Comparison of ENCODE assay signal across 19 cellular contexts in genomic region chr17:40622509-40622928, GRCh38. TPM values are rescaled to one million over a fixed set of nuclear protein-coding genes. Genes with fewer than 3 reads are reported as not detected.
A peak's percentile ranks its signal among the peaks of the same experiment; 100 is the strongest.
DNase-seq lines count a peak whose midpoint lies in the region; ATAC-seq, FAIRE-seq and TF ChIP-seq lines count a peak whose summit lies in the region.
"Had no signal": no experiment of that assay in that cellular context is flagged by ENCODE, and none has a peak within 500 bp of the region (broad histone marks: within the 10 kb centered on the region; RNA-seq: fewer than 3 reads in every experiment).

No MANE protein-coding gene starts in this region.

- no peak overlapping the region for H3K9ac ChIP-seq in GM12878 (ENCODE audit: control insufficient read depth, insufficient read depth, low read length)

- DNase-seq in activated naive CD4-positive, alpha-beta T cell treated with anti-CD3 and anti-CD28 coated beads, Interleukin-2, amount 50 U/mL, for 72 hours (ENCODE audit: low spot score in 2 of 2): no peak
- DNase-seq in activated naive CD4-positive, alpha-beta T cell treated with Interleukin-2 at 50 U/mL for 16 hours: no peak
- DNase-seq in NOMO-1 treated with dmso at 0.1 percent for 144 hours (lab: John Stamatoyannopoulos, UW; ENCODE audit: unreplicated experiment) (peak; percentile 56), GM12878 (ENCODE audit: low read depth, low spot score) (no peak), T-helper 9 cell (no peak), chondrocyte (ENCODE audit: low spot score) (no peak), body of pancreas (no peak)
- DNase-seq: activated CD4-positive, alpha-beta T cell treated with anti-CD3 and anti-CD28 coated beads, Interleukin-2, amount 50 U/mL, for 1 hour; BE2C; colonic mucosa; GOT3; NCI-H1436; PC-9 had no signal

- H3K79me2 ChIP-seq in GM12878 (ENCODE audit: control insufficient read depth, insufficient read depth, low read length): no peaks in the 10 kb centered on the region

- CTCF ChIA-PET in GM12878 (lab: Yijun Ruan, JAX): interaction anchor here (0.7 to 5.1 kb wide), 8 partner anchors 11 to 1045 kb away, joined by 3 to 36 read pairs (median 3); partner anchors contain the start of gene SMARCE1

- 12% methylated on average over 3 of the region's 3 CpGs for WGBS in GM12878 (ENCODE audit: insufficient coverage, insufficient replicate concordance, low lambda C conversion rate, missing lambda C conversion rate)
- WGBS in body of pancreas, 2 donors: 36 to 44% methylated on average over 3 of the region's 3 CpGs

- no peaks in the 10 kb centered on the region for H3K9me3 Mint-ChIP-seq in activated naive CD4-positive, alpha-beta T cell treated with anti-CD3 and anti-CD28 coated beads, Interleukin-2, amount 50 U/mL, for 72 hours
- H3K9me3 Mint-ChIP-seq in chondrocyte (ENCODE audit: low read depth): no peaks in the 10 kb centered on the region
- H3K9me3 Mint-ChIP-seq: nephron had no signal

- H3K9me3 ChIP-seq in GM12878 (replicated peaks; ENCODE audit: control insufficient read depth, insufficient read depth, low read length): no peaks in the 10 kb centered on the region
- no peaks in the 10 kb centered on the region for H3K9me3 ChIP-seq in body of pancreas
- H3K9me3 ChIP-seq: BE2C, colonic mucosa, esophagus muscularis mucosa, tibial nerve had no signal

- no TSS peak for BruUV-seq in GM12878 (replicated peaks; lab: Mats Ljungman, UMichigan)

- no peak overlapping the region for H3K4me3 Mint-ChIP-seq in chondrocyte (ENCODE audit: unreplicated experiment)
- H3K4me3 Mint-ChIP-seq: nephron had no signal

- H3K36me3 ChIP-seq in GM12878 (ENCODE audit: control insufficient read depth in 2 of 2, insufficient read depth in 2 of 2, low read length in 1 of 2) (no peaks in the 10 kb centered on the region), body of pancreas (replicated peaks in 1 of 2; ENCODE audit: insufficient read depth in 1 of 2, low read depth in 2 of 2) (no peaks in the 10 kb centered on the region)
- H3K36me3 ChIP-seq: BE2C, colonic mucosa had no signal

- RAD21 ChIA-PET in GM12878 (lab: Charles Lee; ENCODE audit: unreplicated experiment): interaction anchor here (1.4 to 2.1 kb wide), 3 partner anchors 20 to 196 kb away, joined by 3 to 5 read pairs (median 4); no protein-coding TSS in a partner anchor

- SMC1A ChIA-PET in GM12878 (lab: Charles Lee; ENCODE audit: uncharacterized antibody, unreplicated experiment): interaction anchor here (0.5 to 4.2 kb wide), 8 partner anchors 11 to 183 kb away, joined by 3 to 27 read pairs (median 3); no protein-coding TSS in a partner anchor

- no peaks in the 10 kb centered on the region for H4K20me1 ChIP-seq in GM12878 (ENCODE audit: control insufficient read depth, insufficient read depth)

- H3K27me3 ChIP-seq in GM12878 (replicated peaks in 1 of 2; ENCODE audit: control insufficient read depth in 2 of 2, insufficient read depth in 2 of 2, low read length in 1 of 2) (no peaks in the 10 kb centered on the region), body of pancreas (peaks cover 0 to 4% of the 10 kb centered on the region in 2 donors)
- H3K27me3 ChIP-seq: colonic mucosa, tibial nerve had no signal

- no peak overlapping the region for H3K27ac ChIP-seq in GM12878 (ENCODE audit: control insufficient read depth, insufficient read depth)
- no peak overlapping the region for H3K27ac ChIP-seq in body of pancreas
- H3K27ac ChIP-seq: colonic mucosa, PC-9 had no signal

- H2AFZ ChIP-seq in GM12878 (ENCODE audit: control insufficient read depth, low read depth, low read length): no peak overlapping the region
- H2AFZ ChIP-seq: PC-9 had no signal

- H3K27me3 Mint-ChIP-seq in chondrocyte (ENCODE audit: low read depth): peaks cover 6% of the 10 kb centered on the region

- POLR2A ChIA-PET in GM12878 (lab: Charles Lee): interaction anchor here (0.5 kb wide), 1 partner anchor 58 kb away, joined by 5 read pairs; no protein-coding TSS in a partner anchor

- in situ Hi-C loops in GM12878 (cut with MboI): no loop called here

- TF ChIP-seq CTCF in GM12878 (IDR thresholded peaks at IDR 0.05 in 2 of 3, conservative IDR thresholded peaks at IDR 0.05 in 1 of 3; ENCODE audit: control insufficient read depth in 2 of 3, extremely low read depth in 1 of 3, insufficient read depth in 1 of 3, low read depth in 3 of 3, low read length in 3 of 3): no peak
- no peak for TF ChIP-seq CTCF in chondrocyte (IDR thresholded peaks at IDR 0.05)
- no peak for TF ChIP-seq CTCF in body of pancreas (IDR thresholded peaks at IDR 0.05)

- TF ChIP-seq POLR2A in GM12878 (IDR thresholded peaks at IDR 0.05; ENCODE audit: low read depth, low read length): no peak
- no peak for TF ChIP-seq POLR2A in body of pancreas (IDR thresholded peaks at IDR 0.05)

- peak overlapping the region; percentile 39; the same call in 1 of the 2 replicates for H3K4me2 ChIP-seq in GM12878 (ENCODE audit: control insufficient read depth, insufficient read depth)
- H3K4me2 ChIP-seq: PC-9 had no signal

- peaks cover 0 to 11% of the 10 kb centered on the region in 2 donors for H3K36me3 Mint-ChIP-seq in activated naive CD4-positive, alpha-beta T cell treated with anti-CD3 and anti-CD28 coated beads, Interleukin-2, amount 50 U/mL, for 72 hours
- H3K36me3 Mint-ChIP-seq in chondrocyte (ENCODE audit: low read depth): no peaks in the 10 kb centered on the region

- no peaks in the 10 kb centered on the region for H3K4me1 Mint-ChIP-seq in chondrocyte (ENCODE audit: low read depth)

- ATAC-seq in activated naive CD4-positive, alpha-beta T cell treated with anti-CD3 and anti-CD28 coated beads, Interleukin-2, amount 50 U/mL, for 72 hours: peak; percentile 34 to 36
- ATAC-seq in GM12878 (peak; percentile 29; the same call in 2 of the 3 replicates), GM18907 (IDR thresholded peaks at IDR 0.05; ENCODE audit: unreplicated experiment) (no peak), body of pancreas (no peak)
- ATAC-seq: HepG2 had no signal

- H3K27ac Mint-ChIP-seq in activated naive CD4-positive, alpha-beta T cell treated with anti-CD3 and anti-CD28 coated beads, Interleukin-2, amount 50 U/mL, for 72 hours: peak overlapping the region in 1 of 2 donors; percentile 74
- no peak overlapping the region for H3K27ac Mint-ChIP-seq in chondrocyte (ENCODE audit: unreplicated experiment)
- H3K27ac Mint-ChIP-seq: nephron had no signal

- no peak for TF ChIP-seq RAD21 in GM12878 (IDR thresholded peaks at IDR 0.05; ENCODE audit: insufficient read depth, low read depth, low read length)

- intact Hi-C loops in GM12878 (cut with micrococcal nuclease; ENCODE audit: unreplicated experiment) (loop anchor here (5.0 to 10.0 kb wide), 2 partner anchors 105 to 702 kb away; no protein-coding TSS in a partner anchor), body of pancreas (cut with DNase I) (loop anchor here (5.0 kb wide), 1 partner anchor 165 kb away; no protein-coding TSS in a partner anchor)

- H3K4me1 ChIP-seq in GM12878 (ENCODE audit: control insufficient read depth, insufficient read depth, low read length) (peaks cover 27% of the 10 kb centered on the region), body of pancreas (no peaks in the 10 kb centered on the region)
- H3K4me1 ChIP-seq: BE2C had no signal

- no peak for TF ChIP-seq EP300 in GM12878 (IDR thresholded peaks at IDR 0.05; ENCODE audit: borderline replicate concordance in 1 of 2, control insufficient read depth in 1 of 2, low read depth in 2 of 2, low read length in 2 of 2)

- no peak overlapping the region for H3K4me3 ChIP-seq in GM12878
- H3K4me3 ChIP-seq in body of pancreas: no peak overlapping the region
- H3K4me3 ChIP-seq: colonic mucosa, esophagus muscularis mucosa, PC-9, tibial nerve had no signal

- FAIRE-seq in GM12878 (lab: Jason Lieb, UNC): no peak
- FAIRE-seq: HepG2 had no signal

RNA-seq across cellular contexts. Expression of gene SMARCE1, which starts 25.1 kb away (rescaled TPM):
- total RNA-seq in activated naive CD4-positive, alpha-beta T cell treated with anti-CD3 and anti-CD28 coated beads, Interleukin-2, amount 50 U/mL, for 72 hours: 10 to 100 TPM; 85.6 to 93.9 TPM
- 209 and 233 TPM in 2 replicates for total RNA-seq in GM12878 (2013; cell fraction: nucleolus; rRNA removed)
- total RNA-seq in GM12878 (2014; rRNA removed) (91.5 and 109 TPM in 2 replicates), GM12878 (2014; rRNA removed; fragmentation: Illumina TruSeq; extraction: Trizol) (137 and 141 TPM in 2 replicates), GM12878 (2021) (114 and 123 TPM in 2 replicates), chondrocyte (92.9 to 120 TPM (median 93.1 TPM) in 3 replicates), body of pancreas (10 to 100 TPM; 48.0 to 50.8 TPM)
- 58.9 TPM for polyA plus RNA-seq in GM12878 (2011; ENCODE audit: low read depth)
- polyA plus RNA-seq in GM12878 (2011; rRNA removed) (87.9 and 109 TPM in 2 replicates), GM12878 (2014; fragmentation: Illumina TruSeq; extraction: Trizol) (171 and 201 TPM in 2 replicates), GM12878 (2014; fragmentation: Nextera tagmentation; extraction: Ambion mirVana) (100 to 1,000 TPM; 124 to 145 TPM), GM12878 (2014; rRNA removed) (92.9 and 95.7 TPM in 2 replicates), GM12878 (2016; fragmentation: Nextera tagmentation; extraction: Ambion mirVana) (100 to 1,000 TPM; 184 to 191 TPM)
- 35.1 and 38.7 TPM in 2 replicates for polyA plus RNA-seq in GM12878 (2011; cell fraction: cytosol; rRNA removed)
- 55.5 and 60.3 TPM in 2 replicates for polyA plus RNA-seq in GM12878 (2011; cell fraction: nucleus; rRNA removed)
- polyA plus RNA-seq in GM12878 (2012): 72.6 and 83.4 TPM in 2 replicates
- 44.1 and 64.2 TPM in 2 replicates for polyA minus RNA-seq in GM12878 (2011; rRNA and poly(A)+ RNA removed)
- polyA minus RNA-seq in GM12878 (2011; cell fraction: cytosol; rRNA and poly(A)+ RNA removed): 21.4 and 21.6 TPM in 2 replicates
- polyA minus RNA-seq in GM12878 (2011; cell fraction: nucleus; rRNA and poly(A)+ RNA removed): 84.5 and 113 TPM in 2 replicates

RNA-seq across cellular contexts. Expression of gene KRT222, which starts 42.5 kb away (rescaled TPM):
- total RNA-seq in activated naive CD4-positive, alpha-beta T cell treated with anti-CD3 and anti-CD28 coated beads, Interleukin-2, amount 50 U/mL, for 72 hours: not detected
- total RNA-seq in GM12878 (2013; cell fraction: nucleolus; rRNA removed): 0.39 TPM in 1 of 2 replicates, not detected in the other
- total RNA-seq in GM12878 (2014; rRNA removed): 0.51 and 0.60 TPM in 2 replicates
- total RNA-seq in GM12878 (2014; rRNA removed; fragmentation: Illumina TruSeq; extraction: Trizol): 0.37 and 0.54 TPM in 2 replicates
- 0.08 and 0.21 TPM in 2 replicates for total RNA-seq in GM12878 (2021)
- not detected for polyA plus RNA-seq in GM12878 (2011; ENCODE audit: low read depth)
- polyA plus RNA-seq in GM12878 (2011; rRNA removed): 6.4 and 10.6 TPM in 2 replicates
- 1.6 and 2.3 TPM in 2 replicates for polyA plus RNA-seq in GM12878 (2011; cell fraction: cytosol; rRNA removed)
- 1.9 and 2.4 TPM in 2 replicates for polyA plus RNA-seq in GM12878 (2011; cell fraction: nucleus; rRNA removed)
- not detected in 2 replicates for polyA plus RNA-seq in GM12878 (2012)
- 0.44 and 1.1 TPM in 2 replicates for polyA plus RNA-seq in GM12878 (2014; fragmentation: Illumina TruSeq; extraction: Trizol)
- under 1 TPM; 0.74 to 0.95 TPM for polyA plus RNA-seq in GM12878 (2014; fragmentation: Nextera tagmentation; extraction: Ambion mirVana)
- polyA plus RNA-seq in GM12878 (2014; rRNA removed): 0.20 and 0.32 TPM in 2 replicates
- polyA plus RNA-seq in GM12878 (2016; fragmentation: Nextera tagmentation; extraction: Ambion mirVana): under 1 TPM in 1 of 2 experiments, not detected in 1; 0.31 TPM
- polyA minus RNA-seq in GM12878 (2011; rRNA and poly(A)+ RNA removed): 0.93 and 0.95 TPM in 2 replicates
- 0.94 and 1.1 TPM in 2 replicates for polyA minus RNA-seq in GM12878 (2011; cell fraction: cytosol; rRNA and poly(A)+ RNA removed)
- 2.3 and 2.9 TPM in 2 replicates for polyA minus RNA-seq in GM12878 (2011; cell fraction: nucleus; rRNA and poly(A)+ RNA removed)
- not detected in 3 replicates for total RNA-seq in chondrocyte
- 1 to 10 TPM in 1 of 2 donors, under 1 TPM in 1; 0.66 to 1.6 TPM for total RNA-seq in body of pancreas
- total RNA-seq: HepG2, PC-9 had no signal
- polyA plus RNA-seq: HepG2 had no signal

RNA-seq across cellular contexts. Expression of gene CCR7, which starts 57.2 kb away (rescaled TPM):
- 100 to 1,000 TPM; 287 to 301 TPM for total RNA-seq in activated naive CD4-positive, alpha-beta T cell treated with anti-CD3 and anti-CD28 coated beads, Interleukin-2, amount 50 U/mL, for 72 hours
- total RNA-seq in GM12878 (2013; cell fraction: nucleolus; rRNA removed): 1,072 and 1,160 TPM in 2 replicates
- total RNA-seq in GM12878 (2014; rRNA removed) (235 and 242 TPM in 2 replicates), GM12878 (2014; rRNA removed; fragmentation: Illumina TruSeq; extraction: Trizol) (131 and 136 TPM in 2 replicates), GM12878 (2021) (192 and 209 TPM in 2 replicates), chondrocyte (not detected in 3 replicates), body of pancreas (under 1 TPM in 1 of 2 donors, not detected in 1; 0.26 TPM)
- polyA plus RNA-seq in GM12878 (2011; ENCODE audit: low read depth): 96.4 TPM
- polyA plus RNA-seq in GM12878 (2011; rRNA removed) (696 and 1,171 TPM in 2 replicates), GM12878 (2014; fragmentation: Illumina TruSeq; extraction: Trizol) (171 and 245 TPM in 2 replicates), GM12878 (2014; fragmentation: Nextera tagmentation; extraction: Ambion mirVana) (100 to 1,000 TPM; 235 to 294 TPM), GM12878 (2014; rRNA removed) (258 and 274 TPM in 2 replicates), GM12878 (2016; fragmentation: Nextera tagmentation; extraction: Ambion mirVana) (100 to 1,000 TPM; 571 to 606 TPM)
- polyA plus RNA-seq in GM12878 (2011; cell fraction: cytosol; rRNA removed): 1,486 and 1,699 TPM in 2 replicates
- 1,140 and 1,750 TPM in 2 replicates for polyA plus RNA-seq in GM12878 (2011; cell fraction: nucleus; rRNA removed)
- polyA plus RNA-seq in GM12878 (2012): 149 and 215 TPM in 2 replicates
- polyA minus RNA-seq in GM12878 (2011; rRNA and poly(A)+ RNA removed): 2,298 and 2,348 TPM in 2 replicates
- 332 and 352 TPM in 2 replicates for polyA minus RNA-seq in GM12878 (2011; cell fraction: cytosol; rRNA and poly(A)+ RNA removed)
- polyA minus RNA-seq in GM12878 (2011; cell fraction: nucleus; rRNA and poly(A)+ RNA removed): 378 and 542 TPM in 2 replicates
- total RNA-seq: PC-9, renal cortical epithelial cell had no signal

Comparison
In these comparisons a context has a peak if more than half of its experiments do, and no peak if none do; other contexts are left out.
1. ATAC-seq: peak in activated naive CD4-positive, alpha-beta T cell treated with anti-CD3 and anti-CD28 coated beads, Interleukin-2, amount 50 U/mL, for 72 hours (2 of 2) and GM12878 (single experiment); none in GM18907 (single experiment) and body of pancreas (single experiment).
2. RNA of gene CCR7, which starts 57.2 kb away (total RNA-seq): 287 to 301 TPM in activated naive CD4-positive, alpha-beta T cell treated with anti-CD3 and anti-CD28 coated beads, Interleukin-2, amount 50 U/mL, for 72 hours and 131 to 1,160 TPM in GM12878; 0.26 TPM in body of pancreas and not detected in chondrocyte; every median in the first group is over 100 times any median in the second.